Comparison of ENCODE assay signal across 31 cellular contexts in the genomic region with DNA sequence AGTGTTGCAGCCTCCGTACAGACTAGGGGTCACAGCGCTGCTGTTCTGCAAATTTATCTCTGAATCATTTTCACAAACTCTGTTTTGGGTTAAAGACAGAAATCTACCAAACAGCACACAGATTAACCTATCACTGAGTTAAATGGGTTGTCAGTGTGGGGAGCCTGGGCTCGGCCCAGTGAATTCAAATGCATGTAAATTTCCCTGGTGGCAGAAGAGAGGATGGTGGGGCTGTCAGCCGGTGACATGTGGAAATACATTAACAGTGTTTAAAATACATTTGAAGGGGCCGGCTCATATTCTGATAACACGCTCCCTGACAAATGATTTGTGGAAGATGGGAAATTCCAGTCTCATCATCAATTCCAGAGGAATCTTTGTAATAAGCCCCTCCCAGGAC.
DNase-seq lines count a peak whose midpoint lies in the region; TF ChIP-seq lines count a peak whose summit lies in the region.
"Had no signal": no experiment of that assay in that cellular context is flagged by ENCODE, and none has a peak within 500 bp of the region (broad histone marks: within the 10 kb centered on the region; RNA-seq: fewer than 3 reads in every experiment).

No MANE protein-coding gene starts in this region.

- peak; percentile 91 for TF ChIP-seq EP300 in neural cell (conservative IDR thresholded peaks at IDR 0.05; ENCODE audit: poor library complexity, severe bottlenecking)

- TF ChIP-seq CTCF in endodermal cell (conservative IDR thresholded peaks at IDR 0.05) (no peak), neural cell (IDR thresholded peaks at IDR 0.05; ENCODE audit: poor library complexity, severe bottlenecking) (peak; percentile 33)

- no peaks in the 10 kb centered on the region for H3K9me3 ChIP-seq in endodermal cell (ENCODE audit: control insufficient read depth, low read length)
- no peaks in the 10 kb centered on the region for H3K9me3 ChIP-seq in neural cell (ENCODE audit: low read length)
- H3K9me3 ChIP-seq: A549; BE2C; BLaER1; BLaER1 treated with 17β-estradiol and CSF1 and Interleukin-3, amounts not matched to agents 10 nM and 100 nM; Caco-2 had no signal

- 86 to 88% methylated on average over 4 to 6 of the region's 6 CpGs for WGBS in endodermal cell (ENCODE audit: insufficient coverage in 1 of 2, insufficient read length in 1 of 2), 2 experiments

- H3K27ac ChIP-seq in endodermal cell (ENCODE audit: low read depth, low read length) (no peak overlapping the region), neural cell (ENCODE audit: low read length) (no peak overlapping the region)
- H3K27ac ChIP-seq: 22Rv1; A549; BLaER1; BLaER1 treated with 17β-estradiol and CSF1 and Interleukin-3, amounts not matched to agents 10 nM and 100 nM; C4-2B had no signal

- no peak overlapping the region for H3K27ac Mint-ChIP-seq in endodermal cell
- no peak overlapping the region for H3K27ac Mint-ChIP-seq in activated naive CD8-positive, alpha-beta T cell treated with anti-CD3 and anti-CD28 coated beads for 36 hours
- H3K27ac Mint-ChIP-seq: B cell; CD14-positive monocyte; CD4-positive, alpha-beta memory T cell; CD4-positive, alpha-beta T cell; CD4-positive, CD25-positive, alpha-beta regulatory T cell; CD8-positive, alpha-beta memory T cell; CD8-positive, alpha-beta T cell had no signal

- peak; percentile 36 for DNase-seq in endodermal cell
- DNase-seq in activated CD4-positive, alpha-beta T cell treated with anti-CD3 and anti-CD28 coated beads for 48 hours, result no peak
- DNase-seq in activated naive CD8-positive, alpha-beta T cell treated with anti-CD3 and anti-CD28 coated beads for 36 hours, result no peak
- DNase-seq: 8988T; ACHN; AML-193; BE2C; C1 segment of cervical spinal cord; Caco-2; Calu3; CD4-positive, alpha-beta memory T cell; CD4-positive, alpha-beta T cell; CD4-positive, CD25-positive, alpha-beta regulatory T cell; CD8-positive, alpha-beta memory T cell; CD8-positive, alpha-beta T cell; COR-L47; DMS 273 treated with DMSO at 0.1 percent for 48 hours; DMS153; DMS53; DMS79; DMS79 treated with DMSO at 0.1 percent for 48 hours; DND-41; EL had no signal

- no peak overlapping the region for H3K9ac ChIP-seq in endodermal cell (ENCODE audit: extremely low read depth, low read length, poor library complexity, severe bottlenecking)
- H3K9ac ChIP-seq in neural cell (ENCODE audit: low read length), result no peak overlapping the region
- H3K9ac ChIP-seq: BLaER1; BLaER1 treated with 17β-estradiol and CSF1 and Interleukin-3, amounts not matched to agents 10 nM and 100 nM had no signal

- no peaks in the 10 kb centered on the region for H3K27me3 ChIP-seq in endodermal cell (ENCODE audit: control insufficient read depth, insufficient read depth, low read length, poor library complexity, severe bottlenecking)
- H3K27me3 ChIP-seq in neural cell (ENCODE audit: insufficient read depth, low read depth, low read length), result no peaks in the 10 kb centered on the region
- H3K27me3 ChIP-seq: BE2C; BLaER1; BLaER1 treated with 17β-estradiol and CSF1 and Interleukin-3, amounts not matched to agents 10 nM and 100 nM had no signal

- H3K4me2 ChIP-seq in neural cell (ENCODE audit: low read length), result peak overlapping the region; percentile 28
- H3K4me2 ChIP-seq: A549; BLaER1; BLaER1 treated with 17β-estradiol and CSF1 and Interleukin-3, amounts not matched to agents 10 nM and 100 nM had no signal

- H3K79me2 ChIP-seq in neural cell (replicated peaks; ENCODE audit: insufficient read depth, low read length), result no peaks in the 10 kb centered on the region

- H2AFZ ChIP-seq in neural cell (ENCODE audit: low read depth, low read length), result no peak overlapping the region

- no peak for TF ChIP-seq RAD21 in neural cell (conservative IDR thresholded peaks at IDR 0.05)

- no peaks in the 10 kb centered on the region for H3K9me3 Mint-ChIP-seq in endodermal cell
- H3K9me3 Mint-ChIP-seq in activated naive CD8-positive, alpha-beta T cell treated with anti-CD3 and anti-CD28 coated beads for 36 hours, result no peaks in the 10 kb centered on the region
- H3K9me3 Mint-ChIP-seq: CD4-positive, alpha-beta T cell; CD8-positive, alpha-beta T cell had no signal

- no peaks in the 10 kb centered on the region for H3K27me3 Mint-ChIP-seq in endodermal cell (ENCODE audit: insufficient read depth)
- peaks cover 18% of the 10 kb centered on the region for H3K27me3 Mint-ChIP-seq in activated naive CD8-positive, alpha-beta T cell treated with anti-CD3 and anti-CD28 coated beads for 36 hours

- no peaks in the 10 kb centered on the region for H3K9me2 ChIP-seq in neural cell (ENCODE audit: insufficient read depth, low read length)

- H3K4me1 Mint-ChIP-seq in endodermal cell, result peaks cover 4% of the 10 kb centered on the region
- H3K4me1 Mint-ChIP-seq in activated naive CD8-positive, alpha-beta T cell treated with anti-CD3 and anti-CD28 coated beads for 36 hours, result no peaks in the 10 kb centered on the region
- H3K4me1 Mint-ChIP-seq: B cell; CD14-positive monocyte; CD4-positive, alpha-beta memory T cell; CD8-positive, alpha-beta memory T cell had no signal

- H3K4me3 Mint-ChIP-seq in endodermal cell, result no peak overlapping the region
- H3K4me3 Mint-ChIP-seq in activated naive CD8-positive, alpha-beta T cell treated with anti-CD3 and anti-CD28 coated beads for 36 hours, result no peak overlapping the region
- H3K4me3 Mint-ChIP-seq: B cell; CD14-positive monocyte; CD4-positive, alpha-beta memory T cell; CD4-positive, alpha-beta T cell; CD4-positive, CD25-positive, alpha-beta regulatory T cell; CD8-positive, alpha-beta memory T cell; CD8-positive, alpha-beta T cell had no signal

- H4K20me1 ChIP-seq in neural cell (ENCODE audit: insufficient read depth), result no peaks in the 10 kb centered on the region
- H4K20me1 ChIP-seq: BLaER1; BLaER1 treated with 17β-estradiol and CSF1 and Interleukin-3, amounts not matched to agents 10 nM and 100 nM had no signal

- H3K4me1 ChIP-seq in endodermal cell (ENCODE audit: control insufficient read depth, insufficient read depth, low read length), result peaks cover 11% of the 10 kb centered on the region
- H3K4me1 ChIP-seq: A549, BE2C, Caco-2 had no signal

- H3F3A ChIP-seq in neural cell (ENCODE audit: insufficient read depth, low read length, poor library complexity, severe bottlenecking), result no peaks in the 10 kb centered on the region

- H3K36me3 Mint-ChIP-seq in endodermal cell (ENCODE audit: low read depth), result no peaks in the 10 kb centered on the region
- no peaks in the 10 kb centered on the region for H3K36me3 Mint-ChIP-seq in activated naive CD8-positive, alpha-beta T cell treated with anti-CD3 and anti-CD28 coated beads for 36 hours
- H3K36me3 Mint-ChIP-seq: CD14-positive monocyte; CD4-positive, alpha-beta memory T cell; CD4-positive, CD25-positive, alpha-beta regulatory T cell; CD8-positive, alpha-beta memory T cell; CD8-positive, alpha-beta T cell had no signal

- no peaks in the 10 kb centered on the region for H3K36me3 ChIP-seq in endodermal cell (ENCODE audit: control insufficient read depth, insufficient read depth, low read length)
- no peaks in the 10 kb centered on the region for H3K36me3 ChIP-seq in neural cell (ENCODE audit: insufficient read depth, low read length)
- H3K36me3 ChIP-seq: BE2C; BLaER1; BLaER1 treated with 17β-estradiol and CSF1 and Interleukin-3, amounts not matched to agents 10 nM and 100 nM had no signal

- H3K4me3 ChIP-seq in endodermal cell (ENCODE audit: low read length) (no peak overlapping the region), neural cell (ENCODE audit: low read length) (peak overlapping the region; percentile 14)
- H3K4me3 ChIP-seq: A549; BLaER1; BLaER1 treated with 17β-estradiol and CSF1 and Interleukin-3, amounts not matched to agents 10 nM and 100 nM had no signal

TF ChIP-seq in neural cell, 6 proteins besides CTCF, POLR2A, EP300 and RAD21:
- TF ChIP-seq SMC3 (conservative IDR thresholded peaks at IDR 0.05; ENCODE audit: poor library complexity) (no peak), TAF1 (IDR thresholded peaks at IDR 0.05; ENCODE audit: low read depth) (no peak), POLR2AphosphoS5 (IDR thresholded peaks at IDR 0.05) (peak; percentile 56), MXI1 (conservative IDR thresholded peaks at IDR 0.05; ENCODE audit: poor library complexity, severe bottlenecking) (no peak)
- TF ChIP-seq, protein P1, sequence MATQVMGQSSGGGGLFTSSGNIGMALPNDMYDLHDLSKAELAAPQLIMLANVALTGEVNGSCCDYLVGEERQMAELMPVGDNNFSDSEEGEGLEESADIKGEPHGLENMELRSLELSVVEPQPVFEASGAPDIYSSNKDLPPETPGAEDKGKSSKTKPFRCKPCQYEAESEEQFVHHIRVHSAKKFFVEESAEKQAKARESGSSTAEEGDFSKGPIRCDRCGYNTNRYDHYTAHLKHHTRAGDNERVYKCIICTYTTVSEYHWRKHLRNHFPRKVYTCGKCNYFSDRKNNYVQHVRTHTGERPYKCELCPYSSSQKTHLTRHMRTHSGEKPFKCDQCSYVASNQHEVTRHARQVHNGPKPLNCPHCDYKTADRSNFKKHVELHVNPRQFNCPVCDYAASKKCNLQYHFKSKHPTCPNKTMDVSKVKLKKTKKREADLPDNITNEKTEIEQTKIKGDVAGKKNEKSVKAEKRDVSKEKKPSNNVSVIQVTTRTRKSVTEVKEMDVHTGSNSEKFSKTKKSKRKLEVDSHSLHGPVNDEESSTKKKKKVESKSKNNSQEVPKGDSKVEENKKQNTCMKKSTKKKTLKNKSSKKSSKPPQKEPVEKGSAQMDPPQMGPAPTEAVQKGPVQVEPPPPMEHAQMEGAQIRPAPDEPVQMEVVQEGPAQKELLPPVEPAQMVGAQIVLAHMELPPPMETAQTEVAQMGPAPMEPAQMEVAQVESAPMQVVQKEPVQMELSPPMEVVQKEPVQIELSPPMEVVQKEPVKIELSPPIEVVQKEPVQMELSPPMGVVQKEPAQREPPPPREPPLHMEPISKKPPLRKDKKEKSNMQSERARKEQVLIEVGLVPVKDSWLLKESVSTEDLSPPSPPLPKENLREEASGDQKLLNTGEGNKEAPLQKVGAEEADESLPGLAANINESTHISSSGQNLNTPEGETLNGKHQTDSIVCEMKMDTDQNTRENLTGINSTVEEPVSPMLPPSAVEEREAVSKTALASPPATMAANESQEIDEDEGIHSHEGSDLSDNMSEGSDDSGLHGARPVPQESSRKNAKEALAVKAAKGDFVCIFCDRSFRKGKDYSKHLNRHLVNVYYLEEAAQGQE (IDR thresholded peaks at IDR 0.05; ENCODE audit: borderline replicate concordance), result peak; percentile 49
